ENCODE assay signal across 8 cellular contexts in the genomic region with DNA sequence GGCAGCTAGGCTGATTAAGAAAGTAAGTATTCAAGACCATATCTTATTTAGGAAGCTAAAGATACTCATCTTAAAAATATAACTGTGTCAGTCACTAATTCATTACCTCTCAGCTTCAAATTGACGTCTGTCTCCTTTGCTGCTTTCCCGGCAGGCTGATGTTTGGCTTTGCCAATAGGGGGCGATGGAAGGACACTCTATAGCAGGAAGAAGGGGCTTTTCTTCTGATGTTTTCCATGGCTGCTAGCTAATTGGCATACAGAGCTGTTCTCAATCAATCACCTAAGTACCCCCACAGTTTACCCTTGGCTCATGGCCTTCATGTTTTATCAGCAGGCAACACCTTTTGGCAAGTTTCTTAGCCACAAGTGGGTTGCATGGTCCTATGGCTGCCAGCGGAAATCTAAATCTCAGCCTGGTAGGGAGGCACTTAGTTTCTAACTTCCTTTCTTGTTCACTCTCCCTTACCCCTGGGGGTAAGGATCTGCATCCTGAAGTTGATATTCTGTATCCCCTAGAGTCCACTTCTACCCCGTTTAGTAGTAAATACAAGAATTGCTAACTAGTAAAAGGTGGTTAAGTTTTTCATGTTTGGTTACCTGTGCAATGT. TPM values are rescaled to one million over a fixed set of nuclear protein-coding genes. Genes with fewer than 3 reads are reported as not detected.
DNase-seq lines count a peak whose midpoint lies in the region; TF ChIP-seq lines count a peak whose summit lies in the region.

No MANE protein-coding gene starts in this region.

- TF ChIP-seq CTCF in C4-2B (conservative IDR thresholded peaks at IDR 0.05) (peak; percentile 94), GM13976 (IDR thresholded peaks at IDR 0.05; ENCODE audit: borderline replicate concordance, control extremely low read depth, extremely low read depth, insufficient read depth, missing control alignments) (peak; percentile 57), uterus (IDR thresholded peaks at IDR 0.05) (peak in 2 of 4 experiments; percentile 4 to 16)

- in situ Hi-C loops in GM13976 (cut with MboI; ENCODE audit: low sequenced_read_pairs, unreplicated experiment): no loop called here

- H3K27me3 ChIP-seq in uterus: no peaks in the 10 kb centered on the region

- H3K36me3 Mint-ChIP-seq in activated CD4-positive, alpha-beta memory T cell treated with anti-CD3 and anti-CD28 coated beads, Interleukin-2, amount 10 ng/mL, durations not matched to agents 7 days and 5 days (ENCODE audit: low read depth): no peaks in the 10 kb centered on the region

- H3K4me1 ChIP-seq in uterus: no peaks in the 10 kb centered on the region

- CTCF ChIA-PET in activated CD4-positive, alpha-beta memory T cell treated with anti-CD3 and anti-CD28 coated beads, Interleukin-2, amount 10 ng/mL, durations not matched to agents 7 days and 5 days (lab: Charles Lee): interaction anchor here (0.6 to 2.3 kb wide), 16 partner anchors 11 to 444 kb away, joined by 3 to 17 read pairs (median 4); a partner anchor contains a TSS

- no peak for TF ChIP-seq POLR2A in uterus (IDR thresholded peaks at IDR 0.05)

- intact Hi-C loops in uterus (cut with DNase I; ENCODE audit: low total_unique reads): no loop called here

- no peaks in the 10 kb centered on the region for H3K9me3 Mint-ChIP-seq in activated CD4-positive, alpha-beta memory T cell treated with anti-CD3 and anti-CD28 coated beads, Interleukin-2, amount 10 ng/mL, durations not matched to agents 7 days and 5 days

- POLR2A ChIA-PET in activated CD4-positive, alpha-beta memory T cell treated with anti-CD3 and anti-CD28 coated beads, Interleukin-2, amount 10 ng/mL, durations not matched to agents 7 days and 5 days (lab: Charles Lee): no interaction called here

- peaks cover 8% of the 10 kb centered on the region for H3K27me3 Mint-ChIP-seq in activated CD4-positive, alpha-beta memory T cell treated with anti-CD3 and anti-CD28 coated beads, Interleukin-2, amount 10 ng/mL, durations not matched to agents 7 days and 5 days

- no peak overlapping the region for H3K27ac Mint-ChIP-seq in activated CD4-positive, alpha-beta memory T cell treated with anti-CD3 and anti-CD28 coated beads, Interleukin-2, amount 10 ng/mL, durations not matched to agents 7 days and 5 days

- H3K4me3 ChIP-seq in uterus: no peak overlapping the region

- H3K27ac ChIP-seq in C4-2B (no peak overlapping the region), uterus (no peak overlapping the region)

- H3K4me1 Mint-ChIP-seq in activated CD4-positive, alpha-beta memory T cell treated with anti-CD3 and anti-CD28 coated beads, Interleukin-2, amount 10 ng/mL, durations not matched to agents 7 days and 5 days: no peaks in the 10 kb centered on the region

- no peak overlapping the region for H3K4me3 Mint-ChIP-seq in activated CD4-positive, alpha-beta memory T cell treated with anti-CD3 and anti-CD28 coated beads, Interleukin-2, amount 10 ng/mL, durations not matched to agents 7 days and 5 days

- no peaks in the 10 kb centered on the region for H3K36me3 ChIP-seq in uterus

- H3K9me3 ChIP-seq in uterus: no peaks in the 10 kb centered on the region

- peak; percentile 53 for DNase-seq in GM13976 (ENCODE audit: low spot score)
- peak; percentile 21 for DNase-seq in NCI-H2029 treated with DMSO at 0.1 percent for 48 hours (lab: John Stamatoyannopoulos, UW)
- peak; percentile 55 for DNase-seq in activated CD4-positive, alpha-beta memory T cell treated with anti-CD3 and anti-CD28 coated beads, Interleukin-2, amount 10 ng/mL, durations not matched to agents 7 days and 5 days
- DNase-seq in iPS DF 4.7 (ENCODE audit: extremely low read depth, low spot score): peak; percentile 30
- peak; percentile 42 for DNase-seq in ureter (ENCODE audit: low spot score)
- no peak for DNase-seq in retina
- no peak for DNase-seq in uterus

RNA-seq across cellular contexts. Expression of a gene that starts 45.0 kb away (rescaled TPM):
- total RNA-seq in activated CD4-positive, alpha-beta memory T cell treated with anti-CD3 and anti-CD28 coated beads, Interleukin-2, amount 10 ng/mL, durations not matched to agents 7 days and 5 days: under 1 TPM; 0.43 to 0.50 TPM
- total RNA-seq in ureter: 0.94 TPM
- total RNA-seq in uterus: 10 to 100 TPM in 1 of 4 donors, 1 to 10 TPM in 3; 1.4 to 30.8 (median 4.9) TPM

Comparison
In these comparisons a context has a peak if more than half of its experiments do, and no peak if none do; other contexts are left out.
1. DNase-seq: peak in GM13976 (single experiment), NCI-H2029 treated with DMSO at 0.1 percent for 48 hours (single experiment), activated CD4-positive, alpha-beta memory T cell treated with anti-CD3 and anti-CD28 coated beads, Interleukin-2, amount 10 ng/mL, durations not matched to agents 7 days and 5 days (single experiment), iPS DF 4.7 (single experiment) and ureter (single experiment); none in retina (single experiment) and uterus (0 of 2).